1 cellular context compared by ENCODE assay signal in genomic region chr2:174593574-174594203, GRCh38.
TF ChIP-seq lines count a peak whose summit lies in the region.

No MANE protein-coding gene starts in this region.

TF ChIP-seq in HepG2, 621 proteins besides CTCF, POLR2A, EP300 and RAD21 (continued from another document):
- TF ChIP-seq MXD1 (CRISPR knock-in tag; IDR thresholded peaks at IDR 0.05) = no peak
